ENCODE assay signal across 8 cellular contexts in the genomic region with DNA sequence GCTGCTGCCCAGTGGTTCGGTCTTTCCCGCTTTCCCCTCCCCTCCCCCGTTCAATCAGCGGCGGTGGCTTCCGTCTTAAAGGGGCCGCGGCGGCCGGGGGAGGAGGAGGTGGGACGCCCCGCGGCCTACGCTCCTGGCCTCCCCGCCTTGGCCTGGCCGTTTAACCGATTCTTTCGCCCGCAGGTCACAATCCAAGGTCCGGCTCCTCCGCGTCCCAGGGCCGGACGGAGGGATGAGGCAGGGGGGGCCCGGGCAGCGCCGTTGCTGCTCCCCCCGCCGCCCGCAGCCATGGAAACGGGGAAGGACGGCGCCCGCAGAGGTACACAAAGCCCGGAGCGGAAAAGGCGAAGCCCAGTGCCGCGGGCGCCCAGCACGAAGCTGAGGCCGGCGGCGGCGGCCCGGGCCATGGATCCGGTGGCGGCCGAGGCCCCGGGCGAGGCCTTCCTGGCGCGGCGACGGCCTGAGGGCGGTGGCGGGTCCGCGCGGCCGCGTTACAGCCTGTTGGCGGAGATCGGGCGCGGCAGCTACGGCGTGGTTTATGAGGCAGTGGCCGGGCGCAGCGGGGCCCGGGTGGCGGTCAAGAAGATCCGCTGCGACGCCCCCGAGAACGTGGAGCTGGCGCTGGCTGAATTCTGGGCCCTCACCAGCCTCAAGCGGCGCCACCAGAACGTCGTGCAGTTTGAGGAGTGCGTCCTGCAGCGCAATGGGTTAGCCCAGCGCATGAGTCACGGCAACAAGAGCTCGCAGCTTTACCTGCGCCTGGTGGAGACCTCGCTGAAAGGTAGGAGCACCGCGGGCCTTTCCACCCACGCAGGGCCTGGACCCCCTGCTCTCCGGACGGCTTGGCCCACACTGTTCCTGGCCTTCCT. TPM values are rescaled to one million over a fixed set of nuclear protein-coding genes. Genes with fewer than 3 reads are reported as not detected.
DNase-seq lines count a peak whose midpoint lies in the region; ATAC-seq, FAIRE-seq and TF ChIP-seq lines count a peak whose summit lies in the region.

No MANE protein-coding gene starts in this region.

- H3K4me3 ChIP-seq in H7 (ENCODE audit: insufficient read depth, low read depth, low read length) (peak overlapping the region; percentile 86), pancreas (peak overlapping the region; percentile 91 to 95 (median 94)), thyroid gland (replicated peaks in 1 of 3) (peak overlapping the region; percentile 90 to 95 (median 94))

- peak overlapping the region; percentile 99 to 100 for H3K27ac Mint-ChIP-seq in activated naive CD4-positive, alpha-beta T cell treated with anti-CD3 and anti-CD28 coated beads, Interleukin-2, amount 50 U/mL, for 72 hours

- intact Hi-C loops in head of caudate nucleus (cut with DNase I): no loop called here
- intact Hi-C loops in pancreas (cut with DNase I): no loop called here
- intact Hi-C loops in thyroid gland (cut with DNase I): loop anchor here (10.0 kb wide), 1 partner anchor 138 kb away; no protein-coding TSS in a partner anchor

- no peak for FAIRE-seq in pancreas (lab: Jason Lieb, UNC)

- H3K4me1 ChIP-seq in pancreas (peaks cover 8 to 23% (median 17%) of the 10 kb centered on the region in 3 donors), thyroid gland (peaks cover 27 to 33% of the 10 kb centered on the region in 2 donors)

- DNase-seq in GM03348 (ENCODE audit: low spot score) (peak; percentile 95), H7 (peak; percentile 98), M059J (ENCODE audit: low read depth) (peak; percentile 88), SK-N-DZ (ENCODE audit: low spot score) (peak; percentile 90), head of caudate nucleus (peak; percentile 72 to 96 (median 90)), pancreas (peak; percentile 84 to 93 (median 86)), thyroid gland (peak; percentile 81 to 87)
- peak; percentile 79 to 88 for DNase-seq in activated naive CD4-positive, alpha-beta T cell treated with anti-CD3 and anti-CD28 coated beads, Interleukin-2, amount 50 U/mL, for 72 hours (ENCODE audit: low spot score in 2 of 2)

- TF ChIP-seq CTCF in pancreas (IDR thresholded peaks at IDR 0.05) (no peak), thyroid gland (IDR thresholded peaks at IDR 0.05) (peak in 2 of 6 experiments; percentile 0 to 1)

- H3K27me3 ChIP-seq in H7 (ENCODE audit: control insufficient read depth, insufficient read depth, low read length): no peaks in the 10 kb centered on the region
- H3K27me3 ChIP-seq in pancreas: no peaks in the 10 kb centered on the region
- H3K27me3 ChIP-seq in thyroid gland: no peaks in the 10 kb centered on the region

- peak; percentile 68 to 72 for ATAC-seq in activated naive CD4-positive, alpha-beta T cell treated with anti-CD3 and anti-CD28 coated beads, Interleukin-2, amount 50 U/mL, for 72 hours
- peak; percentile 81 to 91 (median 84) for ATAC-seq in pancreas

- peak in 1 of 2 donors; percentile 64 for TF ChIP-seq POLR2A in thyroid gland (IDR thresholded peaks at IDR 0.05)

- H3K9me3 Mint-ChIP-seq in activated naive CD4-positive, alpha-beta T cell treated with anti-CD3 and anti-CD28 coated beads, Interleukin-2, amount 50 U/mL, for 72 hours: no peaks in the 10 kb centered on the region

- H3K36me3 Mint-ChIP-seq in activated naive CD4-positive, alpha-beta T cell treated with anti-CD3 and anti-CD28 coated beads, Interleukin-2, amount 50 U/mL, for 72 hours: peaks cover 28 to 36% of the 10 kb centered on the region in 2 donors

- peaks cover 5% of the 10 kb centered on the region for H3K36me3 ChIP-seq in H7 (replicated peaks; ENCODE audit: control insufficient read depth, insufficient read depth, low read length)
- no peaks in the 10 kb centered on the region for H3K36me3 ChIP-seq in pancreas
- H3K36me3 ChIP-seq in thyroid gland: no peaks in the 10 kb centered on the region

- H3K27ac ChIP-seq in pancreas (peak overlapping the region; percentile 99 to 100 (median 100)), thyroid gland (peak overlapping the region; percentile 97 to 100 (median 100))

- no peaks in the 10 kb centered on the region for H3K9me3 ChIP-seq in pancreas
- H3K9me3 ChIP-seq in thyroid gland: no peaks in the 10 kb centered on the region

- 0 to 1% methylated on average over 79 to 95 of the region's 95 CpGs for whole genome bisulfite sequencing in pancreas, 2 donors
- WGBS in thyroid gland, 2 donors: 0 to 2% methylated on average over 24 to 47 of the region's 95 CpGs

RNA-seq across cellular contexts. Expression of a gene that starts 1.2 kb away (rescaled TPM):
- 39.8 and 40.8 TPM in 2 replicates for total RNA-seq in H7 (2014; rRNA removed; shearing (Covaris generic))
- total RNA-seq in M059J (2014; rRNA removed; shearing (Covaris generic)): 19.5 and 33.4 TPM in 2 replicates
- 12.5 and 13.8 TPM in 2 replicates for polyA plus RNA-seq in SK-N-DZ (2014; cell fraction: cytosol; rRNA removed)
- 8.0 and 13.2 TPM in 2 replicates for polyA plus RNA-seq in SK-N-DZ (2014; cell fraction: nucleus; rRNA removed)
- total RNA-seq in activated naive CD4-positive, alpha-beta T cell treated with anti-CD3 and anti-CD28 coated beads, Interleukin-2, amount 50 U/mL, for 72 hours: 10 to 100 TPM; 23.5 to 23.8 TPM
- total RNA-seq in pancreas: 10 to 100 TPM in 1 of 6 donors, 1 to 10 TPM in 5; 5.0 to 10.7 (median 6.1) TPM
- 1 to 10 TPM; 3.5 to 4.6 TPM for polyA plus RNA-seq in pancreas
- 10 to 100 TPM; 15.6 to 20.3 (median 17.9) TPM for total RNA-seq in thyroid gland

Comparison
In these comparisons a context has a peak if more than half of its experiments do, and no peak if none do; other contexts are left out.
1. Peak in every context shown above with its lines: DNase-seq, ATAC-seq, H3K4me3 ChIP-seq and H3K27ac ChIP-seq.